Comparison of ENCODE assay signal across 10 cellular contexts in the genomic region with DNA sequence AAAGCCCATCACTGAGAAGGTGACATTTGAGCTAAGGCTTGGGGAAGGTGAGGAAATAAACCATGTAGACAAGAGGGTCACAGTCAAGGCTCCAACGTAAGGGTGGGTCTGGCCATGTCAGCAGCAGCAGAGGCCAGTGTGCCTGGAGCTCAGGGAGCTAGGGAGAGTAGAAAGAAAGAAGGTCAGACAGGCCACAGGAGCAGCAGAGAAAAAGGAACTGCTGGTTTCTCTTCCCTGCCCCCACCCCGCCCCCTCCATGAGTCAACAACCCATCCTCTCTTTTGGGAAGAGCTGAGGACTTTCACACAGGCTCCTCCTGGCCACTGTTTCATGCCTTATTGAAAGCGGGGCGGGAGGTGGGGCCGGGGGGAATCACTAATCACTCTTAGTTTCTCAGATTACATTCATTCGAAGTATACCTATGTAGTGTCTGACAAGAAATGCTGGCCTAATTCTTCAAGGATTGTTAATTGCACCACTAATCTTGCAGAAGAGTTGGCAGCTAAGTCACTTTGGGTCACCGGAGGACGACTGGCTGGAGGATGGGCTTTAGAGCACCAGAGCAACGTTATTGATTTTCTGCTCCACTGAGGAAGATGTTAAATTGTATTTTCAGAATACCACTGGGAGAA. TPM values are rescaled to one million over a fixed set of nuclear protein-coding genes. Genes with fewer than 3 reads are reported as not detected.
A peak's percentile ranks its signal among the peaks of the same experiment; 100 is the strongest.
DNase-seq lines count a peak whose midpoint lies in the region; ATAC-seq lines count a peak whose summit lies in the region.
"Had no signal": no experiment of that assay in that cellular context is flagged by ENCODE, and none has a peak within 500 bp of the region (broad histone marks: within the 10 kb centered on the region; RNA-seq: fewer than 3 reads in every experiment).

No MANE protein-coding gene starts in this region.

- DNase-seq in D341Med (ENCODE audit: low spot score) (peak; percentile 46), Kasumi-1 (lab: John Stamatoyannopoulos, UW) (peak; percentile 41 to 42), SK-N-DZ (ENCODE audit: low spot score) (peak; percentile 28), medulla oblongata (ENCODE audit: extremely low spot score) (peak; percentile 44), NCI-H2107 treated with DMSO at 0.1 percent for 48 hours (lab: John Stamatoyannopoulos, UW; ENCODE audit: unreplicated experiment) (no peak)
- DNase-seq in stimulated activated CD4-positive, alpha-beta T cell treated with anti-CD3 and anti-CD28 coated beads, Interleukin-4, amount 100 ng/mL, for 4 hours = no peak
- DNase-seq: mammary epithelial cell, NCI-H1694 treated with DMSO at 0.1 percent for 48 hours had no signal

- ATAC-seq in HG02623 (IDR thresholded peaks at IDR 0.05; ENCODE audit: unreplicated experiment) (no peak), HG03432 (IDR thresholded peaks at IDR 0.05; ENCODE audit: unreplicated experiment) (no peak)

RNA-seq across cellular contexts. Expression of a gene that starts 9.1 kb away (rescaled TPM):
- polyA plus RNA-seq in SK-N-DZ (2014; cell fraction: cytosol; rRNA removed) = 24.3 and 24.4 TPM in 2 replicates
- polyA plus RNA-seq in SK-N-DZ (2014; cell fraction: nucleus; rRNA removed) = 9.9 and 14.3 TPM in 2 replicates
- polyA plus RNA-seq: mammary epithelial cell had no signal

RNA-seq across cellular contexts. Expression of a gene that starts 49.6 kb away (rescaled TPM):
- 77.4 and 88.4 TPM in 2 replicates for polyA plus RNA-seq in SK-N-DZ (2014; cell fraction: cytosol; rRNA removed)
- polyA plus RNA-seq in SK-N-DZ (2014; cell fraction: nucleus; rRNA removed) = 232 and 271 TPM in 2 replicates

Comparison
In these comparisons a context has a peak if more than half of its experiments do, and no peak if none do; other contexts are left out.
1. DNase-seq: peak in D341Med (single experiment), Kasumi-1 (2 of 2), SK-N-DZ (single experiment) and medulla oblongata (single experiment); none in stimulated activated CD4-positive, alpha-beta T cell treated with anti-CD3 and anti-CD28 coated beads, Interleukin-4, amount 100 ng/mL, for 4 hours (0 of 2) and NCI-H2107 treated with DMSO at 0.1 percent for 48 hours (single experiment).